Comparison of ENCODE assay signal across 36 cellular contexts in the genomic region with DNA sequence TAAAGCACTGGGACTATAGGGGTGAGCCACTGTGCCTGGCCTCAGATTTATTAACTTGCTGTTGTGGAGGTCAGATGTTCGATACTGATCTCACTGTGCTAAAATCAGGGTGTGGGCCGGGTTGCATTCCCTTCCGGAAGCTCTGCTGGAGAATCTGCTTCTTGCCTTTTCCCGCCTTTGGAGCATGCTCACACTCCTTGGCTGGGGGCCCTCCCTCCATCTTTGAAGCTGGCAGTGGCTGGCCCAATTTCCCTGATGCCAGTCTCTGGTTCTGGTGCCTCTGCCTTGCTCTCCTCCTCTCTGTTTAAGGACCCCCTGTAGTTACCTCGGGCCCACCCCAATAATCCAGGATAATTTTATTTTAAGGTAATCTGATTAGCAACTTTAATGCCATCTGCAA.
"Had no signal": no experiment of that assay in that cellular context is flagged by ENCODE, and none has a peak within 500 bp of the region (broad histone marks: within the 10 kb centered on the region; RNA-seq: fewer than 3 reads in every experiment).

No MANE protein-coding gene starts in this region.

- H3K27ac ChIP-seq: adrenal gland, cardiac muscle cell, colonic mucosa, dorsolateral prefrontal cortex, gastrocnemius medialis, hepatocyte, left lung, lower lobe of right lung, neural progenitor cell, parathyroid adenoma, psoas muscle, thyroid gland, upper lobe of left lung, vagina had no signal

- DNase-seq: activated B cell treated with CpG ODN at 0.5 μM for 24 hours; activated CD4-positive, alpha-beta T cell treated with anti-CD3 and anti-CD28 coated beads, Interleukin-2, amount 50 U/mL, for 4 hours; activated effector memory CD4-positive, alpha-beta T cell treated with Interleukin-2 at 50 U/mL for 16 hours; activated naive CD4-positive, alpha-beta T cell treated with Interleukin-2 at 50 U/mL for 16 hours; activated naive CD8-positive, alpha-beta T cell treated with anti-CD3 and anti-CD28 coated beads for 36 hours; activated T-cell treated with anti-CD3 and anti-CD28 coated beads for 4 hours; aorta; cerebellar nuclear complex; colonic mucosa; dorsolateral prefrontal cortex; effector memory CD4-positive, alpha-beta T cell; erythroblast; gastrocnemius medialis; kidney glomerular epithelial cell; left lung; lower lobe of right lung; mesenchymal stem cell; natural killer cell; occipital lobe; psoas muscle; stimulated activated CD4-positive, alpha-beta T cell treated with anti-CD3 and anti-CD28 coated beads, Interleukin-1b, Interleukin-23, amount 100 ng/mL, for 48 hours; stimulated activated CD4-positive, alpha-beta T cell treated with anti-CD3 and anti-CD28 coated beads, Interleukin-4, amount 100 ng/mL, for 4 hours; stimulated activated CD8-positive, alpha-beta memory T cell treated with anti-CD3 and anti-CD28 coated beads, Interleukin-4, amount 100 ng/mL, for 48 hours; stimulated activated naive CD8-positive, alpha-beta T cell treated with anti-CD3 and anti-CD28 coated beads, Interleukin-15, amount 100 ng/mL, for 72 hours; substantia nigra; T-helper 2 cell; thyroid gland had no signal

- H3K9me3 ChIP-seq: adrenal gland, colonic mucosa, gastrocnemius medialis, left lung, lower lobe of right lung, psoas muscle, thyroid gland, upper lobe of left lung, vagina had no signal

- H3K4me3 ChIP-seq: adrenal gland, cardiac muscle cell, colonic mucosa, dorsolateral prefrontal cortex, gastrocnemius medialis, hepatocyte, left lung, lower lobe of right lung, neural progenitor cell, psoas muscle, smooth muscle cell, thyroid gland, upper lobe of left lung, vagina had no signal

- H3K4me1 ChIP-seq: adrenal gland, colonic mucosa, gastrocnemius medialis, lower lobe of right lung, parathyroid adenoma, psoas muscle, thyroid gland, vagina had no signal

- H3K9ac ChIP-seq: neural progenitor cell, parathyroid adenoma had no signal

- H3K36me3 ChIP-seq: adrenal gland, cardiac muscle cell, colonic mucosa, gastrocnemius medialis, left lung, lower lobe of right lung, neural progenitor cell, thyroid gland, upper lobe of left lung, vagina had no signal

- H3K27me3 ChIP-seq: adrenal gland, cardiac muscle cell, colonic mucosa, gastrocnemius medialis, left lung, neural progenitor cell, thyroid gland, upper lobe of left lung, vagina had no signal

- H2AFZ ChIP-seq: hepatocyte, neural progenitor cell, parathyroid adenoma had no signal

- ATAC-seq: gastrocnemius medialis; left lung; lower lobe of right lung; natural killer cell; psoas muscle; stimulated activated memory B cell treated with anti-CD40 and anti-IgM and Interleukin-4, amounts not matched to agents 10 μg/mL and 1 μg/mL and 100 μg/mL, for 72 hours; stimulated activated naive CD8-positive, alpha-beta T cell treated with anti-CD3 and anti-CD28 coated beads, Interleukin-15, amount 100 ng/mL, for 72 hours had no signal

- H3K4me2 ChIP-seq: hepatocyte, neural progenitor cell, smooth muscle cell had no signal

- H3K79me2 ChIP-seq: hepatocyte, parathyroid adenoma had no signal
